8 cellular contexts compared by ENCODE assay signal in the genomic region with DNA sequence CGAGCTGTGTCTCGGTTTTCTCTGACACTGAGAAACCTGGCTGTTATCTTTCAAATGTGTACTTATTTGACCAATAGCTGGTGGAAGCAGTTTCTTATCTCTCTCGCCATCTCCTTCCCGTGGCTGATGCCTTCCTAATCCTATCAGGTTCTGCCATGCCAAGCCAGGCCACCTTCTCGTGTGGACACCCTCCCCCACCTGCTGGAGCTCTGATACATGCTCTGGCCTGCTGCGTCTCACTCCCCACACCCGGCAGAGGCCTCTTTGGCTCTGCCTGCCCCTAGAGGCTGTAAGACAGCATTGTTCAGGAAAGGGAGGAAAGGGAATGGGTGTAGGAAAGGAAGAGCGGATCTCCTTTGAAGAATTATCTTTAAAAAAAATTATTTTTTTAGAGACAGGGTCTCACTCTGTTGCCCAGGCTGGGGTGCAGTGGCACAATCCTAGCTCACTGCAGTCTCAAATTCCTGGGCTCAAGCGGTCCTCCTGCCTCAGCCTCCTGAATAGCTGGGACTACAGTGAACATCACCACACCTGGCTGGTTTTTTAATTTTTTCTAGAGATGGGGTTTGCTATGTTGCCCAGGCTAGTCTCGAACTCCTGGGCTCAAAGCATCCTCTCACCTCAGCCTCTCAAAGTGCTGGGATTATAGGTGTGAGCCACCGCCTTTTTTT. TPM values are rescaled to one million over a fixed set of nuclear protein-coding genes. Genes with fewer than 3 reads are reported as not detected.
DNase-seq lines count a peak whose midpoint lies in the region; ATAC-seq, FAIRE-seq and TF ChIP-seq lines count a peak whose summit lies in the region.

No MANE protein-coding gene starts in this region.

- no peak overlapping the region for H3K4me3 Mint-ChIP-seq in naive thymus-derived CD4-positive, alpha-beta T cell
- no peak overlapping the region for H3K4me3 Mint-ChIP-seq in T-helper 2 cell treated with Interferon-gamma antibody and Interleukin-4, amounts not matched to agents 5 μg/mL and 100 μg/mL, for 36 hours

- H3K9me1 ChIP-seq in endothelial cell of umbilical vein (replicated peaks; ENCODE audit: control insufficient read depth, extremely low read depth, insufficient read depth, low read length), result no peaks in the 10 kb centered on the region

- dilution Hi-C loops in endothelial cell of umbilical vein (cut with MboI; ENCODE audit: extremely low pct_ligation_motif_present, low sequenced_read_pairs), result no loop called here

- CTCF ChIA-PET in endothelial cell of umbilical vein (lab: Charles Lee), result interaction anchor here (0.7 to 3.1 kb wide), 15 partner anchors 9 to 498 kb away, joined by 3 to 39 read pairs (median 3); a partner anchor contains a TSS
- CTCF ChIA-PET in naive thymus-derived CD4-positive, alpha-beta T cell (lab: Charles Lee), result interaction anchor here (0.6 to 1.3 kb wide), 3 partner anchors 9 to 469 kb away, joined by 3 to 5 read pairs (median 3); no protein-coding TSS in a partner anchor

- no peak for TF ChIP-seq POLR2A in endothelial cell of umbilical vein (IDR thresholded peaks at IDR 0.05; ENCODE audit: low read depth, low read length)

- no TSS peak for BruUV-seq in endothelial cell of umbilical vein (replicated peaks; lab: Mats Ljungman, UMichigan)

- no peak overlapping the region for H3K9ac ChIP-seq in HUES48 (ENCODE audit: low read depth, low read length)
- no peak overlapping the region for H3K9ac ChIP-seq in endothelial cell of umbilical vein (replicated peaks; ENCODE audit: extremely low read depth, insufficient read depth, low read length)

- no peaks in the 10 kb centered on the region for H3K9me3 Mint-ChIP-seq in naive thymus-derived CD4-positive, alpha-beta T cell
- H3K9me3 Mint-ChIP-seq in T-helper 2 cell treated with Interferon-gamma antibody and Interleukin-4, amounts not matched to agents 5 μg/mL and 100 μg/mL, for 36 hours, result no peaks in the 10 kb centered on the region

- intact Hi-C loops in endothelial cell of umbilical vein (cut with micrococcal nuclease), result no loop called here
- intact Hi-C loops in naive thymus-derived CD4-positive, alpha-beta T cell (cut with micrococcal nuclease), result no loop called here

- peak overlapping the region in 5 of 9 donors; percentile 24 to 84 (median 28) for H3K27ac Mint-ChIP-seq in naive thymus-derived CD4-positive, alpha-beta T cell
- no peak overlapping the region for H3K27ac Mint-ChIP-seq in T-helper 2 cell treated with Interferon-gamma antibody and Interleukin-4, amounts not matched to agents 5 μg/mL and 100 μg/mL, for 36 hours

- no peaks in the 10 kb centered on the region for H4K20me1 ChIP-seq in endothelial cell of umbilical vein (replicated peaks; ENCODE audit: control insufficient read depth, extremely low read depth, insufficient read depth, low read length)

- peak; percentile 46 to 69 for TF ChIP-seq CTCF in endothelial cell of umbilical vein (IDR thresholded peaks at IDR 0.05; ENCODE audit: extremely low read depth in 1 of 2, insufficient read depth in 1 of 2, low read depth in 1 of 2, low read length in 2 of 2)

- peaks cover 0 to 5% (median 0%) of the 10 kb centered on the region in 5 donors for H3K36me3 Mint-ChIP-seq in naive thymus-derived CD4-positive, alpha-beta T cell
- H3K36me3 Mint-ChIP-seq in T-helper 2 cell treated with Interferon-gamma antibody and Interleukin-4, amounts not matched to agents 5 μg/mL and 100 μg/mL, for 36 hours (ENCODE audit: low read depth), result peaks cover 16% of the 10 kb centered on the region

- no peak overlapping the region for H2AFZ ChIP-seq in endothelial cell of umbilical vein (ENCODE audit: low read depth, low read length)

- in situ Hi-C loops in G401 (cut with HindIII; ENCODE audit: low sequenced_read_pairs), result no loop called here

- no peak for ATAC-seq in naive thymus-derived CD4-positive, alpha-beta T cell
- no peak for ATAC-seq in HG03469 (IDR thresholded peaks at IDR 0.05; ENCODE audit: unreplicated experiment)

- H3K27me3 ChIP-seq in HUES48 (ENCODE audit: control insufficient read depth, insufficient read depth, low read length) (no peaks in the 10 kb centered on the region), endothelial cell of umbilical vein (ENCODE audit: control insufficient read depth in 2 of 2, insufficient read depth in 2 of 2, low read length in 2 of 2) (no peaks in the 10 kb centered on the region)
- H3K27me3 ChIP-seq in naive thymus-derived CD4-positive, alpha-beta T cell (ENCODE audit: control insufficient read depth in 2 of 2, insufficient read depth in 2 of 2, low read length in 2 of 2), result no peaks in the 10 kb centered on the region

- H3K27ac ChIP-seq in HUES48 (ENCODE audit: low read depth, low read length) (peak overlapping the region; percentile 81), endothelial cell of umbilical vein (ENCODE audit: insufficient read depth, low read depth, low read length) (no peak overlapping the region)
- H3K27ac ChIP-seq in naive thymus-derived CD4-positive, alpha-beta T cell (ENCODE audit: low read depth, low read length), result no peak overlapping the region

- H3K4me3 ChIP-seq in HUES48 (ENCODE audit: low read depth, low read length) (no peak overlapping the region), endothelial cell of umbilical vein (replicated peaks in 1 of 3; ENCODE audit: insufficient read depth in 1 of 3, low read depth in 1 of 3, low read length in 3 of 3) (no peak overlapping the region)
- no peak overlapping the region for H3K4me3 ChIP-seq in naive thymus-derived CD4-positive, alpha-beta T cell (ENCODE audit: low read length)

- H3K4me1 ChIP-seq in HUES48 (ENCODE audit: control insufficient read depth, insufficient read depth, low read length) (peaks cover 23% of the 10 kb centered on the region), endothelial cell of umbilical vein (ENCODE audit: control insufficient read depth, extremely low read depth, insufficient read depth, low read length) (peaks cover 17% of the 10 kb centered on the region)
- H3K4me1 ChIP-seq in naive thymus-derived CD4-positive, alpha-beta T cell (ENCODE audit: control insufficient read depth in 2 of 2, insufficient read depth in 2 of 2, low read length in 2 of 2), result peaks cover 8 to 12% of the 10 kb centered on the region in 2 donors

- POLR2A ChIA-PET in endothelial cell of umbilical vein (lab: Charles Lee), result interaction anchor here (1.8 kb wide), 1 partner anchor 9 kb away, joined by 5 read pairs; a partner anchor contains a TSS
- POLR2A ChIA-PET in naive thymus-derived CD4-positive, alpha-beta T cell (lab: Charles Lee), result interaction anchor here (0.6 to 1.0 kb wide), 3 partner anchors 9 to 334 kb away, joined by 3 read pairs; a partner anchor contains a TSS

- H3K9me3 ChIP-seq in HUES48 (ENCODE audit: control insufficient read depth, insufficient read depth, low read length), result no peaks in the 10 kb centered on the region
- no peaks in the 10 kb centered on the region for H3K9me3 ChIP-seq in endothelial cell of umbilical vein (replicated peaks; ENCODE audit: control insufficient read depth, insufficient read depth, low read length)
- H3K9me3 ChIP-seq in naive thymus-derived CD4-positive, alpha-beta T cell (ENCODE audit: control insufficient read depth in 2 of 3, low read length in 3 of 3), result no peaks in the 10 kb centered on the region

- DNase-seq in G401 (ENCODE audit: low spot score) (peak; percentile 85), RKO (ENCODE audit: low spot score) (peak; percentile 87), endothelial cell of umbilical vein (ENCODE audit: low read depth, low spot score) (peak; percentile 56), NOMO-1 treated with DMSO at 0.1 percent for 48 hours (lab: John Stamatoyannopoulos, UW; ENCODE audit: unreplicated experiment) (no peak)
- no peak for DNase-seq in naive thymus-derived CD4-positive, alpha-beta T cell
- DNase-seq in T-helper 2 cell treated with Interferon-gamma antibody and Interleukin-4, amounts not matched to agents 5 μg/mL and 100 μg/mL, for 36 hours (ENCODE audit: low spot score), result no peak

- peaks cover 16% of the 10 kb centered on the region for H3K79me2 ChIP-seq in endothelial cell of umbilical vein (ENCODE audit: control insufficient read depth, insufficient read depth, low read length)

- no peak overlapping the region for H3K4me2 ChIP-seq in endothelial cell of umbilical vein (ENCODE audit: insufficient read depth, low read length)

- H3K36me3 ChIP-seq in HUES48 (ENCODE audit: control insufficient read depth, insufficient read depth, low read length) (no peaks in the 10 kb centered on the region), endothelial cell of umbilical vein (ENCODE audit: control insufficient read depth in 2 of 2, extremely low read depth in 1 of 2, insufficient read depth in 2 of 2, low read length in 2 of 2) (no peaks in the 10 kb centered on the region)
- no peaks in the 10 kb centered on the region for H3K36me3 ChIP-seq in naive thymus-derived CD4-positive, alpha-beta T cell (ENCODE audit: control insufficient read depth in 2 of 3, insufficient read depth in 3 of 3, low read length in 3 of 3)

- peak; percentile 82 for FAIRE-seq in endothelial cell of umbilical vein (lab: Jason Lieb, UNC)

- no peaks in the 10 kb centered on the region for H3K27me3 Mint-ChIP-seq in naive thymus-derived CD4-positive, alpha-beta T cell
- H3K27me3 Mint-ChIP-seq in T-helper 2 cell treated with Interferon-gamma antibody and Interleukin-4, amounts not matched to agents 5 μg/mL and 100 μg/mL, for 36 hours (ENCODE audit: low read depth), result no peaks in the 10 kb centered on the region

- H3K4me1 Mint-ChIP-seq in naive thymus-derived CD4-positive, alpha-beta T cell, result peaks cover 19 to 47% (median 33%) of the 10 kb centered on the region in 7 donors
- H3K4me1 Mint-ChIP-seq in T-helper 2 cell treated with Interferon-gamma antibody and Interleukin-4, amounts not matched to agents 5 μg/mL and 100 μg/mL, for 36 hours (ENCODE audit: low read depth), result peaks cover 29% of the 10 kb centered on the region

RNA-seq across cellular contexts. Expression of a gene that starts 7.5 kb away (rescaled TPM):
- 7.6 and 12.2 TPM in 2 replicates for total RNA-seq in G401 (2014; rRNA removed; shearing (Covaris generic))
- total RNA-seq in endothelial cell of umbilical vein, result 17.3 and 17.9 TPM in 2 replicates
- polyA plus RNA-seq in endothelial cell of umbilical vein, result 17.3 and 18.8 TPM in 2 replicates
- polyA plus RNA-seq in endothelial cell of umbilical vein (2011; cell fraction: cytosol; rRNA removed), result 6.8 and 11.3 TPM in 2 replicates
- polyA plus RNA-seq in endothelial cell of umbilical vein (2011; cell fraction: nucleus; rRNA removed), result 26.1 and 28.4 TPM in 2 replicates
- 8.8 and 10.3 TPM in 2 replicates for polyA plus RNA-seq in endothelial cell of umbilical vein (2012)
- polyA minus RNA-seq in endothelial cell of umbilical vein, result 9.6 and 13.0 TPM in 2 replicates
- 7.6 TPM for polyA minus RNA-seq in endothelial cell of umbilical vein (2011; cell fraction: cytosol; rRNA and poly(A)+ RNA removed)
- polyA minus RNA-seq in endothelial cell of umbilical vein (2011; cell fraction: nucleus; rRNA and poly(A)+ RNA removed), result 9.5 and 15.0 TPM in 2 replicates
- total RNA-seq in naive thymus-derived CD4-positive, alpha-beta T cell, result 10 to 100 TPM in 3 of 5 experiments, 1 to 10 TPM in 2; 8.5 to 14.4 (median 11.5) TPM
- polyA plus RNA-seq in naive thymus-derived CD4-positive, alpha-beta T cell, result 10 to 100 TPM in 1 of 2 donors, 1 to 10 TPM in 1; 6.2 to 12.1 TPM

RNA-seq across cellular contexts. Expression of a gene that starts 9.2 kb away (rescaled TPM):
- total RNA-seq in G401 (2014; rRNA removed; shearing (Covaris generic)), result 0.03 and 0.55 TPM in 2 replicates
- 0.16 and 0.24 TPM in 2 replicates for total RNA-seq in endothelial cell of umbilical vein
- 0.14 and 0.41 TPM in 2 replicates for polyA plus RNA-seq in endothelial cell of umbilical vein
- 0.10 and 0.16 TPM in 2 replicates for polyA plus RNA-seq in endothelial cell of umbilical vein (2011; cell fraction: cytosol; rRNA removed)
- polyA plus RNA-seq in endothelial cell of umbilical vein (2011; cell fraction: nucleus; rRNA removed), result 0.14 TPM in 1 of 2 replicates, not detected in the other
- 0.27 and 0.31 TPM in 2 replicates for polyA plus RNA-seq in endothelial cell of umbilical vein (2012)
- 0.21 and 0.44 TPM in 2 replicates for polyA minus RNA-seq in endothelial cell of umbilical vein
- not detected for polyA minus RNA-seq in endothelial cell of umbilical vein (2011; cell fraction: cytosol; rRNA and poly(A)+ RNA removed)
- not detected in 2 replicates for polyA minus RNA-seq in endothelial cell of umbilical vein (2011; cell fraction: nucleus; rRNA and poly(A)+ RNA removed)
- total RNA-seq in naive thymus-derived CD4-positive, alpha-beta T cell, result under 1 TPM; 0.11 to 0.54 (median 0.32) TPM
- under 1 TPM; 0.12 to 0.33 TPM for polyA plus RNA-seq in naive thymus-derived CD4-positive, alpha-beta T cell

RNA-seq across cellular contexts. Expression of a gene that starts 20.1 kb away (rescaled TPM):
- 0.07 TPM in 1 of 2 replicates, not detected in the other for total RNA-seq in G401 (2014; rRNA removed; shearing (Covaris generic))
- 115 and 123 TPM in 2 replicates for total RNA-seq in endothelial cell of umbilical vein
- polyA plus RNA-seq in endothelial cell of umbilical vein, result 73.3 and 73.7 TPM in 2 replicates
- 75.0 and 81.6 TPM in 2 replicates for polyA plus RNA-seq in endothelial cell of umbilical vein (2011; cell fraction: cytosol; rRNA removed)
- polyA plus RNA-seq in endothelial cell of umbilical vein (2011; cell fraction: nucleus; rRNA removed), result 141 and 151 TPM in 2 replicates
- polyA plus RNA-seq in endothelial cell of umbilical vein (2012), result 72.1 and 74.0 TPM in 2 replicates
- 27.0 and 31.3 TPM in 2 replicates for polyA minus RNA-seq in endothelial cell of umbilical vein
- polyA minus RNA-seq in endothelial cell of umbilical vein (2011; cell fraction: cytosol; rRNA and poly(A)+ RNA removed), result 14.0 TPM
- polyA minus RNA-seq in endothelial cell of umbilical vein (2011; cell fraction: nucleus; rRNA and poly(A)+ RNA removed), result 36.3 and 39.4 TPM in 2 replicates
- total RNA-seq in naive thymus-derived CD4-positive, alpha-beta T cell, result 1 to 10 TPM in 1 of 5 experiments, under 1 TPM in 4; 0.29 to 1.5 (median 0.57) TPM
- polyA plus RNA-seq in naive thymus-derived CD4-positive, alpha-beta T cell, result under 1 TPM; 0.32 to 0.44 TPM

RNA-seq across cellular contexts. Expression of a gene that starts 23.7 kb away (rescaled TPM):
- total RNA-seq in G401 (2014; rRNA removed; shearing (Covaris generic)), result not detected in 2 replicates
- not detected in 2 replicates for total RNA-seq in endothelial cell of umbilical vein
- polyA plus RNA-seq in endothelial cell of umbilical vein, result not detected in 2 replicates
- not detected in 2 replicates for polyA plus RNA-seq in endothelial cell of umbilical vein (2011; cell fraction: cytosol; rRNA removed)
- not detected in 2 replicates for polyA plus RNA-seq in endothelial cell of umbilical vein (2011; cell fraction: nucleus; rRNA removed)
- not detected in 2 replicates for polyA plus RNA-seq in endothelial cell of umbilical vein (2012)
- polyA minus RNA-seq in endothelial cell of umbilical vein, result not detected in 2 replicates
- polyA minus RNA-seq in endothelial cell of umbilical vein (2011; cell fraction: cytosol; rRNA and poly(A)+ RNA removed), result not detected
- not detected in 2 replicates for polyA minus RNA-seq in endothelial cell of umbilical vein (2011; cell fraction: nucleus; rRNA and poly(A)+ RNA removed)
- not detected for total RNA-seq in naive thymus-derived CD4-positive, alpha-beta T cell
- not detected for polyA plus RNA-seq in naive thymus-derived CD4-positive, alpha-beta T cell

RNA-seq across cellular contexts. Expression of a gene that starts 31.1 kb away (rescaled TPM):
- not detected in 2 replicates for total RNA-seq in G401 (2014; rRNA removed; shearing (Covaris generic))
- not detected in 2 replicates for total RNA-seq in endothelial cell of umbilical vein
- polyA plus RNA-seq in endothelial cell of umbilical vein, result 0.03 TPM in 1 of 2 replicates, not detected in the other
- not detected in 2 replicates for polyA plus RNA-seq in endothelial cell of umbilical vein (2011; cell fraction: cytosol; rRNA removed)
- polyA plus RNA-seq in endothelial cell of umbilical vein (2011; cell fraction: nucleus; rRNA removed), result 0.04 TPM in 1 of 2 replicates, not detected in the other
- polyA plus RNA-seq in endothelial cell of umbilical vein (2012), result 0.23 and 5.9 TPM in 2 replicates
- 0.27 TPM in 1 of 2 replicates, not detected in the other for polyA minus RNA-seq in endothelial cell of umbilical vein
- not detected for polyA minus RNA-seq in endothelial cell of umbilical vein (2011; cell fraction: cytosol; rRNA and poly(A)+ RNA removed)
- polyA minus RNA-seq in endothelial cell of umbilical vein (2011; cell fraction: nucleus; rRNA and poly(A)+ RNA removed), result not detected in 2 replicates
- total RNA-seq in naive thymus-derived CD4-positive, alpha-beta T cell, result 1 to 10 TPM in 4 of 5 experiments, under 1 TPM in 1; 0.12 to 5.5 (median 3.7) TPM
- 1 to 10 TPM; 2.4 to 3.3 TPM for polyA plus RNA-seq in naive thymus-derived CD4-positive, alpha-beta T cell

Comparison
In these comparisons a context has a peak if more than half of its experiments do, and no peak if none do; other contexts are left out.
1. DNase-seq: peak in G401 (single experiment), RKO (single experiment) and endothelial cell of umbilical vein (single experiment); none in naive thymus-derived CD4-positive, alpha-beta T cell (0 of 9), NOMO-1 treated with DMSO at 0.1 percent for 48 hours (single experiment) and T-helper 2 cell treated with Interferon-gamma antibody and Interleukin-4, amounts not matched to agents 5 μg/mL and 100 μg/mL, for 36 hours (single experiment).
2. RNA of a gene that starts 20.1 kb away (total RNA-seq): 115 to 123 TPM in endothelial cell of umbilical vein; 0.29 to 1.5 TPM in naive thymus-derived CD4-positive, alpha-beta T cell and 0.07 TPM in G401; every median in the first group is over 10 times any median in the second.